Comparison of ENCODE assay signal across 8 cellular contexts in the genomic region with DNA sequence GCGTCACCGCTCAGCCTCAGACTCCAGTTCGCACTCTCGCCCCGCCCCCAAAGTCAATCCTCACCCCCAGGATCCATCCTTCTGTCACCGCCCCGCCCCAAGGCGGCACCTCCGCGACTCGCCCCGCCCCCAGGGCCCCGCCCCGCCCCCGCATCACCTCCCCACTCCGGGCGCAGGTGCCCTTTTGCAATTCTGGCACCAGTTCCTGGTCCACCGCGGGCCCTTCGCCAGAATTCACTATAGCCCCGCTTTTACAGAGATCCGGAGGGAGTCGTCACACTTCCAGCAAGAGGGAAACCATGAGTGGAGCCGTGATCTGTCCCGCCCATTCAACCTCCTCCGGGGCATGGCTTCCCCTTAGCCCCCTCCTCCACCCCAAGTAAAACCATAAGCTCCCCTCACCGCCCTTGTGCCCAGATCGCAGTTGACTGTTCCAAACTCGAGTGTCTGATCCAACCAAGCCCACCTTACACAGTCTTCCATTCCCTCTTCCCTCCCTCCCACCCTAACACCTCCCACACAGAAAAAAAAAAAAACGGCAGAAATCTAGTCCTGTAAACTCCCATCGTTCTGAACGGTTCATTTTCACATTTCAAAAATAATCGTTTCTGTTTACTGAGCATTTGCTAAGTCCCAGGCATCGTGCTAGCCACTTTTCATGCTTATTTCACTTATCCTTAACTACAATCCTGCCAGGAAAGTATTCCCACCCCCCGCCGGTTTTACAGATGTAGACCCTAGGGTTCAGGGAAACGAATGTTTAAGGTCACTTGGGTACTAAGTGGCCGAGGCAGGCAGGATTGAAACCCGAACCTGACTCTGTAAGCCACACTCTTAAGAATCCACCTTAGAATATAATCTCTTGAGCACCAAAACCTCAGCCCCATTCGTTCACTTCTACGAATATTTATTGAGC. TPM values are rescaled to one million over a fixed set of nuclear protein-coding genes. Genes with fewer than 3 reads are reported as not detected.
DNase-seq lines count a peak whose midpoint lies in the region; ATAC-seq, FAIRE-seq and TF ChIP-seq lines count a peak whose summit lies in the region.

No MANE protein-coding gene starts in this region.

- H3K4me1 ChIP-seq in keratinocyte (ENCODE audit: control insufficient read depth, extremely low read depth, insufficient read depth, low read length): peaks cover 21% of the 10 kb centered on the region

- ATAC-seq in HG02943 (IDR thresholded peaks at IDR 0.05; ENCODE audit: low read depth, unreplicated experiment): peak; percentile 41

- POLR2A ChIA-PET in MCF 10A (lab: Yijun Ruan, JAX): interaction anchor here (0.5 to 3.4 kb wide), 7 partner anchors 11 to 761 kb away, joined by 3 to 36 read pairs (median 3); partner anchors contain the start of gene DDI2

- CTCF ChIA-PET in MCF 10A (lab: Yijun Ruan, JAX): interaction anchor here (0.6 kb wide), 1 partner anchor 107 kb away, joined by 3 read pairs; no protein-coding TSS in a partner anchor

- peaks cover 19% of the 10 kb centered on the region for H3K36me3 Mint-ChIP-seq in MCF 10A (ENCODE audit: insufficient read depth, unreplicated experiment)

- H3K4me3 Mint-ChIP-seq in MCF 10A (ENCODE audit: unreplicated experiment): peak overlapping the region; percentile 92

- intact Hi-C loops in MCF 10A (cut with micrococcal nuclease): no loop called here

- peak overlapping the region; percentile 100 for H3K27ac Mint-ChIP-seq in MCF 10A (ENCODE audit: low read depth, unreplicated experiment)

- peak overlapping the region; percentile 79 for H3K27ac ChIP-seq in keratinocyte (ENCODE audit: control insufficient read depth, insufficient read depth, low read length)

- peak overlapping the region; percentile 95 for H3K4me2 ChIP-seq in keratinocyte (ENCODE audit: control insufficient read depth, extremely low read depth, insufficient read depth, low read depth, low read length)

- no peaks in the 10 kb centered on the region for H3K27me3 ChIP-seq in keratinocyte (ENCODE audit: control insufficient read depth, extremely low read depth, insufficient read depth, low read length)

- dilution Hi-C loops in keratinocyte (cut with MboI; ENCODE audit: extremely low pct_ligation_motif_present, low sequenced_read_pairs): no loop called here

- peak; percentile 100 for DNase-seq in stimulated activated CD4-positive, alpha-beta T cell treated with anti-CD3 and anti-CD28 coated beads, Interleukin-12 subunit alpha, Interleukin-12 subunit beta, amount 100 ng/mL, for 4 hours
- no peak for DNase-seq in stimulated activated CD4-positive, alpha-beta T cell treated with anti-CD3 and anti-CD28 coated beads, Interleukin-4, amount 100 ng/mL, for 1 hour
- peak; percentile 47 for DNase-seq in OCI-M1 (lab: John Stamatoyannopoulos, UW)
- DNase-seq in MCF 10A (ENCODE audit: unreplicated experiment): peak; percentile 99
- DNase-seq in keratinocyte (ENCODE audit: low read depth, low spot score): no peak
- DNase-seq in stimulated activated CD8-positive, alpha-beta memory T cell treated with anti-CD3 and anti-CD28 coated beads, Interleukin-12 subunit alpha, Interleukin-12 subunit beta, amount 100 ng/mL, for 24 hours (ENCODE audit: extremely low read depth): peak; percentile 100
- no peak for DNase-seq in NK-92 treated with Interleukin-12 subunit alpha and Interleukin-12 subunit beta, amount 100 ng/mL, for 24 hours (lab: John Stamatoyannopoulos, UW)

- no peak for FAIRE-seq in keratinocyte (lab: Jason Lieb, UNC)

- no peak for TF ChIP-seq CTCF in MCF 10A (IDR thresholded peaks at IDR 0.05; ENCODE audit: unreplicated experiment)
- TF ChIP-seq CTCF in keratinocyte (optimal IDR thresholded peaks at IDR 0.05 in 1 of 3, IDR thresholded peaks at IDR 0.05 in 1 of 3, conservative IDR thresholded peaks at IDR 0.05 in 1 of 3; ENCODE audit: extremely low read depth in 1 of 3, insufficient read depth in 2 of 3, low read length in 3 of 3): no peak

- H3K4me3 ChIP-seq in keratinocyte (ENCODE audit: control insufficient read depth in 2 of 3, extremely low read depth in 1 of 3, insufficient read depth in 2 of 3, low read depth in 1 of 3, low read length in 3 of 3): peak overlapping the region; percentile 47 to 83 (median 72)

- peak overlapping the region; percentile 82 for H3K9ac ChIP-seq in keratinocyte (ENCODE audit: control insufficient read depth, extremely low read depth, insufficient read depth, low read length)

- peak overlapping the region; percentile 87 for H2AFZ ChIP-seq in keratinocyte (ENCODE audit: control insufficient read depth, low read length)

- no TSS peak for BruUV-seq in MCF 10A (replicated peaks; lab: Mats Ljungman, UMichigan)

- H3K9me3 Mint-ChIP-seq in MCF 10A (ENCODE audit: unreplicated experiment): no peaks in the 10 kb centered on the region

- no peaks in the 10 kb centered on the region for H3K27me3 Mint-ChIP-seq in MCF 10A (ENCODE audit: insufficient read depth, unreplicated experiment)

- H3K79me2 ChIP-seq in keratinocyte (ENCODE audit: control insufficient read depth, insufficient read depth, low read length): peaks cover 16% of the 10 kb centered on the region

- H3K9me3 ChIP-seq in keratinocyte (ENCODE audit: control insufficient read depth, low read depth, low read length): no peaks in the 10 kb centered on the region

- no peaks in the 10 kb centered on the region for H3K9me1 ChIP-seq in keratinocyte (ENCODE audit: control insufficient read depth, extremely low read depth, insufficient read depth, low read length)

- no peaks in the 10 kb centered on the region for H4K20me1 ChIP-seq in keratinocyte (ENCODE audit: control insufficient read depth, extremely low read depth, insufficient read depth, low read length)

- H3K36me3 ChIP-seq in keratinocyte (ENCODE audit: control insufficient read depth in 2 of 2, extremely low read depth in 1 of 2, insufficient read depth in 2 of 2, low read length in 2 of 2): no peaks in the 10 kb centered on the region

- H3K4me1 Mint-ChIP-seq in MCF 10A (ENCODE audit: insufficient read depth, unreplicated experiment): peaks cover 16% of the 10 kb centered on the region

RNA-seq across cellular contexts. Expression of gene CASP9, which starts 1.3 kb away (rescaled TPM):
- 8.9 and 12.1 TPM in 2 replicates for total RNA-seq in MCF 10A (2022)
- 4.4 to 5.2 TPM (median 4.8 TPM) in 3 replicates for polyA plus RNA-seq in keratinocyte
- polyA plus RNA-seq in keratinocyte (2011; ENCODE audit: low read depth): 2.0 TPM
- polyA plus RNA-seq in keratinocyte (2011; cell fraction: cytosol; rRNA removed): 4.6 and 4.8 TPM in 2 replicates
- 6.5 and 8.6 TPM in 2 replicates for polyA plus RNA-seq in keratinocyte (2011; cell fraction: nucleus; rRNA removed)
- 3.3 and 4.1 TPM in 2 replicates for polyA plus RNA-seq in keratinocyte (2012; ENCODE audit: low replicate concordance)
- polyA minus RNA-seq in keratinocyte: 3.0 to 7.3 TPM (median 4.3 TPM) in 3 replicates
- polyA minus RNA-seq in keratinocyte (2011; cell fraction: cytosol; rRNA and poly(A)+ RNA removed): 9.8 TPM
- polyA minus RNA-seq in keratinocyte (2011; cell fraction: nucleus; rRNA and poly(A)+ RNA removed): 3.7 and 5.0 TPM in 2 replicates

RNA-seq across cellular contexts. Expression of gene DNAJC16, which starts 1.3 kb away (rescaled TPM):
- 17.2 and 26.5 TPM in 2 replicates for total RNA-seq in MCF 10A (2022)
- polyA plus RNA-seq in keratinocyte: 12.8 to 15.5 TPM (median 13.7 TPM) in 3 replicates
- polyA plus RNA-seq in keratinocyte (2011; ENCODE audit: low read depth): 4.4 TPM
- polyA plus RNA-seq in keratinocyte (2011; cell fraction: cytosol; rRNA removed): 3.6 and 6.3 TPM in 2 replicates
- polyA plus RNA-seq in keratinocyte (2011; cell fraction: nucleus; rRNA removed): 26.0 and 29.2 TPM in 2 replicates
- polyA plus RNA-seq in keratinocyte (2012; ENCODE audit: low replicate concordance): 6.3 and 7.7 TPM in 2 replicates
- 9.1 to 26.1 TPM (median 25.0 TPM) in 3 replicates for polyA minus RNA-seq in keratinocyte
- 7.5 TPM for polyA minus RNA-seq in keratinocyte (2011; cell fraction: cytosol; rRNA and poly(A)+ RNA removed)
- 26.6 and 46.9 TPM in 2 replicates for polyA minus RNA-seq in keratinocyte (2011; cell fraction: nucleus; rRNA and poly(A)+ RNA removed)

RNA-seq across cellular contexts. Expression of gene CELA2B, which starts 49.4 kb away (rescaled TPM):
- total RNA-seq in MCF 10A (2022): not detected in 2 replicates
- not detected in 3 replicates for polyA plus RNA-seq in keratinocyte
- polyA plus RNA-seq in keratinocyte (2011; ENCODE audit: low read depth): not detected
- polyA plus RNA-seq in keratinocyte (2011; cell fraction: cytosol; rRNA removed): not detected in 2 replicates
- not detected in 2 replicates for polyA plus RNA-seq in keratinocyte (2011; cell fraction: nucleus; rRNA removed)
- not detected in 2 replicates for polyA plus RNA-seq in keratinocyte (2012; ENCODE audit: low replicate concordance)
- not detected in 3 replicates for polyA minus RNA-seq in keratinocyte
- not detected for polyA minus RNA-seq in keratinocyte (2011; cell fraction: cytosol; rRNA and poly(A)+ RNA removed)
- not detected in 2 replicates for polyA minus RNA-seq in keratinocyte (2011; cell fraction: nucleus; rRNA and poly(A)+ RNA removed)

RNA-seq across cellular contexts. Expression of gene AGMAT, which starts 59.5 kb away (rescaled TPM):
- total RNA-seq in MCF 10A (2022): not detected in 2 replicates
- polyA plus RNA-seq in keratinocyte: 0.18 to 0.46 TPM (median 0.21 TPM) in 3 replicates
- not detected for polyA plus RNA-seq in keratinocyte (2011; ENCODE audit: low read depth)
- 0.18 and 0.29 TPM in 2 replicates for polyA plus RNA-seq in keratinocyte (2011; cell fraction: cytosol; rRNA removed)
- 0.15 TPM in 1 of 2 replicates, not detected in the other for polyA plus RNA-seq in keratinocyte (2011; cell fraction: nucleus; rRNA removed)
- 0.14 and 0.39 TPM in 2 replicates for polyA plus RNA-seq in keratinocyte (2012; ENCODE audit: low replicate concordance)
- polyA minus RNA-seq in keratinocyte: 0.23 to 0.69 TPM (median 0.45 TPM) in 3 replicates
- not detected for polyA minus RNA-seq in keratinocyte (2011; cell fraction: cytosol; rRNA and poly(A)+ RNA removed)
- 0.21 and 0.47 TPM in 2 replicates for polyA minus RNA-seq in keratinocyte (2011; cell fraction: nucleus; rRNA and poly(A)+ RNA removed)

Comparison
In these comparisons a context has a peak if more than half of its experiments do, and no peak if none do; other contexts are left out.
1. DNase-seq: peak in stimulated activated CD4-positive, alpha-beta T cell treated with anti-CD3 and anti-CD28 coated beads, Interleukin-12 subunit alpha, Interleukin-12 subunit beta, amount 100 ng/mL, for 4 hours (single experiment), OCI-M1 (single experiment), MCF 10A (single experiment) and stimulated activated CD8-positive, alpha-beta memory T cell treated with anti-CD3 and anti-CD28 coated beads, Interleukin-12 subunit alpha, Interleukin-12 subunit beta, amount 100 ng/mL, for 24 hours (single experiment); none in stimulated activated CD4-positive, alpha-beta T cell treated with anti-CD3 and anti-CD28 coated beads, Interleukin-4, amount 100 ng/mL, for 1 hour (single experiment), keratinocyte (single experiment) and NK-92 treated with Interleukin-12 subunit alpha and Interleukin-12 subunit beta, amount 100 ng/mL, for 24 hours (single experiment).